Comparison of ENCODE assay signal across 8 cellular contexts in the genomic region with DNA sequence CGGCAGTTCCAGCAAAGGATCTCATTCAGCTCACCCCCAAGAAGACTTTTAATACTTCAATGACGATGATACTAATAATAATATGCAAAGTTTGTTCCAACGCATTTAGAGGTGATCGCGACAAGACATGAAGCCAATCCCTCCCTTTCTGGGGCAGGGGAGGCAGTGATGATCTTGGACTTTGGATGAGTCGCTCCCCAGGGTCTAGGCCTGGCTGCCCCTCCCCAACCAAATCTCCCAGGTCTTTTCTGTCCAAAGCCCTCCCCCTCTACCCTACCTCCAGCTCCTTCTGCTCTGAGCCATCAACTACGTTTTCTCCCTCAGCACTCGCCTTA. TPM values are rescaled to one million over a fixed set of nuclear protein-coding genes. Genes with fewer than 3 reads are reported as not detected.
DNase-seq lines count a peak whose midpoint lies in the region; ATAC-seq and TF ChIP-seq lines count a peak whose summit lies in the region.

No MANE protein-coding gene starts in this region.

- intact Hi-C loops in sigmoid colon (cut with DNase I): loop anchor here (1.0 to 10.0 kb wide), 4 partner anchors 34 to 89 kb away; partner anchors contain the start of genes HLA-A, POLR1H and PPP1R11

- TF ChIP-seq POLR2A in sigmoid colon (IDR thresholded peaks at IDR 0.05): no peak

- H3K27me3 ChIP-seq in sigmoid colon: no peaks in the 10 kb centered on the region

- peaks cover 0 to 27% (median 24%) of the 10 kb centered on the region in 4 donors for H3K4me1 ChIP-seq in sigmoid colon

- H3K27ac ChIP-seq in sigmoid colon: peak overlapping the region; percentile 89 to 97 (median 93)

- no peaks in the 10 kb centered on the region for H3K9me3 ChIP-seq in sigmoid colon

- WGBS in sigmoid colon, 2 donors: 24 to 26% methylated on average over 8 of the region's 8 CpGs

- peak overlapping the region; percentile 68 for H3K4me3 ChIP-seq in WI38 (ENCODE audit: low read depth, low read length)
- H3K4me3 ChIP-seq in fibroblast of villous mesenchyme (ENCODE audit: low read depth, low read length): peak overlapping the region; percentile 66
- peak overlapping the region; percentile 26 to 58 (median 54) for H3K4me3 ChIP-seq in sigmoid colon

- TF ChIP-seq CTCF in WI38 (IDR thresholded peaks at IDR 0.05; ENCODE audit: low read depth, low read length) (no peak), fibroblast of villous mesenchyme (IDR thresholded peaks at IDR 0.05; ENCODE audit: insufficient read depth, low read depth, low read length) (no peak), sigmoid colon (IDR thresholded peaks at IDR 0.05) (peak in 1 of 4 experiments; percentile 9)

- no peak for TF ChIP-seq EP300 in sigmoid colon (IDR thresholded peaks at IDR 0.05)

- ATAC-seq in GM21528 (IDR thresholded peaks at IDR 0.05; ENCODE audit: low FRiP score, unreplicated experiment) (peak; percentile 22), HG03097 (IDR thresholded peaks at IDR 0.05; ENCODE audit: low FRiP score, unreplicated experiment) (no peak)

- DNase-seq in fibroblast of villous mesenchyme (ENCODE audit: low read depth) (no peak), sigmoid colon (no peak), GM19238 (ENCODE audit: insufficient read length, low spot score) (no peak), NCI-H446 treated with DMSO at 0.1 percent for 48 hours (lab: John Stamatoyannopoulos, UW) (no peak), mesenteric fat pad (ENCODE audit: low spot score) (no peak)

- H3K36me3 ChIP-seq in sigmoid colon: no peaks in the 10 kb centered on the region

RNA-seq across cellular contexts. Expression of gene HLA-A, which starts 33.9 kb away (rescaled TPM):
- total RNA-seq in fibroblast of villous mesenchyme (325 and 421 TPM in 2 replicates), sigmoid colon (100 to 1,000 TPM; 279 to 524 (median 398) TPM), mesenteric fat pad (526 TPM)
- polyA plus RNA-seq in sigmoid colon: 1,000 to 10,000 TPM in 1 of 3 donors, 100 to 1,000 TPM in 2; 302 to 2,938 (median 684) TPM
